ENCODE assay signal across 8 cellular contexts in the genomic region with DNA sequence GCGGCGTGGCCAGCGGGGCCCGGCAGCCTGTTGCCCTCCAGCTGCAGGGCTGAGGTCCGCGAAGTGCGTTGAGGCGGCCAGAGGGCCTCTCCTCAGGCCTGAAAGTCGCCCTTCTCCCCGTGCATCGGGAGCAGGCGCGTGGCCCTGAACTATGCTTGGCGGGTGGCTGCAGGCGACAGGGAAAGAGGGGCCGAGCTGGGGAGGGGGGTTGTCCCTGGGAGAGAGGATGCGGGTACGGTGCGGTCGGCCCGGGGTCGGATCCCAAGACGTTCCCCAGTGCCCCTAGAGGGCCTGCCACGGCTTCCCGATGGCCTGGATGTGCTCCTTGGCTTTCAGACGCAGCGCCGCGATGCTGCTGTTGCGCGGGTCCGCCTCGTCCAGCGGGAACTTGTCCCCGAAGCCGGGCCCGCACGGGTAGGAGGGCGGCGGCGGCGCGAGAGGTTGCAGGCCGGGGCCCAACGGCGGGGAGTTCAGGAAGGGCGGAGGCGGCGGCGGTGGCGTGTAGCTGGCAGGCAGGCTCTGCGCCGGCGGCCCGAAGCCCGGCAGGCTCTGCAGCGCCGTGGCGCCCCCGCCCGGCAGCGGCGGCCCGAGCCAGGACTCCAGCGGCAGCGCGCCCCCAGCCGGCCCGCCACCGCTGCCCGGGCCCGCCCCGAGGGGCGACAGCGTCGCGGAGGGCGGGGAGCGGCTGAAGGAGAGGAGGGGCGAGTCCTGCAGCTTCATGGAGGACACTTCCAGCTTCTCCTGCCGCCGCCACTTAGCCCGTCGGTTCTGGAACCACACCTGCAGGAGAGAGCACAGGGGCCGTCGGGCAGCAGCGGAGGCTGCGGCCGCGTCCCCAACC. TPM values are rescaled to one million over a fixed set of nuclear protein-coding genes. Genes with fewer than 3 reads are reported as not detected.
DNase-seq lines count a peak whose midpoint lies in the region; ATAC-seq and TF ChIP-seq lines count a peak whose summit lies in the region.

No MANE protein-coding gene starts in this region.

- peaks cover 29% of the 10 kb centered on the region for H3K4me1 Mint-ChIP-seq in chondrocyte (ENCODE audit: low read depth)
- peaks cover 16 to 54% (median 27%) of the 10 kb centered on the region in 7 donors for H3K4me1 Mint-ChIP-seq in naive thymus-derived CD4-positive, alpha-beta T cell

- H3K4me3 ChIP-seq in naive thymus-derived CD4-positive, alpha-beta T cell (ENCODE audit: low read length): no peak overlapping the region

- POLR2A ChIA-PET in naive thymus-derived CD4-positive, alpha-beta T cell (lab: Charles Lee): interaction anchor here (0.6 kb wide), 1 partner anchor 133 kb away, joined by 3 read pairs; no protein-coding TSS in a partner anchor

- peaks cover 85% of the 10 kb centered on the region for H3K27me3 Mint-ChIP-seq in chondrocyte (ENCODE audit: low read depth)
- peaks cover 64 to 86% (median 71%) of the 10 kb centered on the region in 5 donors for H3K27me3 Mint-ChIP-seq in naive thymus-derived CD4-positive, alpha-beta T cell

- intact Hi-C loops in naive thymus-derived CD4-positive, alpha-beta T cell (cut with micrococcal nuclease): loop anchor here in 1 of 2 donors (1.0 to 5.0 kb wide), 2 partner anchors 88 to 185 kb away; partner anchors contain the start of gene LMAN1

- peaks cover 7% of the 10 kb centered on the region in 2 donors for H3K27me3 ChIP-seq in naive thymus-derived CD4-positive, alpha-beta T cell (ENCODE audit: control insufficient read depth in 2 of 2, insufficient read depth in 2 of 2, low read length in 2 of 2)

- H3K9me3 Mint-ChIP-seq in chondrocyte (ENCODE audit: low read depth): no peaks in the 10 kb centered on the region
- peaks cover 0 to under 1% (median 0%) of the 10 kb centered on the region in 11 donors for H3K9me3 Mint-ChIP-seq in naive thymus-derived CD4-positive, alpha-beta T cell

- H3K36me3 ChIP-seq in naive thymus-derived CD4-positive, alpha-beta T cell (ENCODE audit: control insufficient read depth in 2 of 3, insufficient read depth in 3 of 3, low read length in 3 of 3): no peaks in the 10 kb centered on the region

- DNase-seq in COLO668 (lab: John Stamatoyannopoulos, UW; ENCODE audit: unreplicated experiment) (peak; percentile 93), NCI-H748 treated with DMSO at 0.1 percent for 48 hours (lab: John Stamatoyannopoulos, UW) (peak; percentile 72), chondrocyte (ENCODE audit: low spot score) (no peak)
- peak in 1 of 9 donors; percentile 61 for DNase-seq in naive thymus-derived CD4-positive, alpha-beta T cell

- CTCF ChIA-PET in naive thymus-derived CD4-positive, alpha-beta T cell (lab: Charles Lee): no interaction called here

- H3K4me3 Mint-ChIP-seq in chondrocyte (ENCODE audit: unreplicated experiment): peak overlapping the region; percentile 50
- peak overlapping the region in 7 of 10 donors; percentile 36 to 83 (median 71) for H3K4me3 Mint-ChIP-seq in naive thymus-derived CD4-positive, alpha-beta T cell

- no peaks in the 10 kb centered on the region for H3K9me3 ChIP-seq in naive thymus-derived CD4-positive, alpha-beta T cell (ENCODE audit: control insufficient read depth in 2 of 3, low read length in 3 of 3)

- no peak overlapping the region for H3K27ac Mint-ChIP-seq in chondrocyte (ENCODE audit: unreplicated experiment)
- no peak overlapping the region for H3K27ac Mint-ChIP-seq in naive thymus-derived CD4-positive, alpha-beta T cell

- no peaks in the 10 kb centered on the region for H3K36me3 Mint-ChIP-seq in chondrocyte (ENCODE audit: low read depth)
- H3K36me3 Mint-ChIP-seq in naive thymus-derived CD4-positive, alpha-beta T cell: no peaks in the 10 kb centered on the region

- no peak overlapping the region for H3K27ac ChIP-seq in naive thymus-derived CD4-positive, alpha-beta T cell (ENCODE audit: low read depth, low read length)

- no peaks in the 10 kb centered on the region for H3K4me1 ChIP-seq in naive thymus-derived CD4-positive, alpha-beta T cell (ENCODE audit: control insufficient read depth in 2 of 2, insufficient read depth in 2 of 2, low read length in 2 of 2)

- peak; percentile 55 for TF ChIP-seq CTCF in chondrocyte (IDR thresholded peaks at IDR 0.05)

- peak; percentile 47 for ATAC-seq in GM21526 (IDR thresholded peaks at IDR 0.05; ENCODE audit: low FRiP score, unreplicated experiment)
- ATAC-seq in naive thymus-derived CD4-positive, alpha-beta T cell: peak; percentile 40
- no peak for ATAC-seq in HG03139 (IDR thresholded peaks at IDR 0.05; ENCODE audit: unreplicated experiment)
- no peak for ATAC-seq in HG02763 (IDR thresholded peaks at IDR 0.05; ENCODE audit: unreplicated experiment)
- ATAC-seq in GM18520 (IDR thresholded peaks at IDR 0.05; ENCODE audit: unreplicated experiment): no peak

RNA-seq across cellular contexts. Expression of gene RAX, which starts 4.3 kb away (rescaled TPM):
- not detected in 3 replicates for total RNA-seq in chondrocyte
- total RNA-seq in naive thymus-derived CD4-positive, alpha-beta T cell: not detected
- not detected for polyA plus RNA-seq in naive thymus-derived CD4-positive, alpha-beta T cell

RNA-seq across cellular contexts. Expression of gene GRP, which starts 49.0 kb away (rescaled TPM):
- not detected in 3 replicates for total RNA-seq in chondrocyte
- not detected for total RNA-seq in naive thymus-derived CD4-positive, alpha-beta T cell
- not detected for polyA plus RNA-seq in naive thymus-derived CD4-positive, alpha-beta T cell

RNA-seq across cellular contexts. Expression of gene CPLX4, which starts 49.5 kb away (rescaled TPM):
- total RNA-seq in chondrocyte: not detected in 3 replicates
- total RNA-seq in naive thymus-derived CD4-positive, alpha-beta T cell: not detected
- not detected for polyA plus RNA-seq in naive thymus-derived CD4-positive, alpha-beta T cell

Comparison
In these comparisons a context has a peak if more than half of its experiments do, and no peak if none do; other contexts are left out.
1. ATAC-seq: peak in GM21526 (single experiment) and naive thymus-derived CD4-positive, alpha-beta T cell (single experiment); none in HG03139 (single experiment), HG02763 (single experiment) and GM18520 (single experiment).